16 cellular contexts compared by ENCODE assay signal in the genomic region with DNA sequence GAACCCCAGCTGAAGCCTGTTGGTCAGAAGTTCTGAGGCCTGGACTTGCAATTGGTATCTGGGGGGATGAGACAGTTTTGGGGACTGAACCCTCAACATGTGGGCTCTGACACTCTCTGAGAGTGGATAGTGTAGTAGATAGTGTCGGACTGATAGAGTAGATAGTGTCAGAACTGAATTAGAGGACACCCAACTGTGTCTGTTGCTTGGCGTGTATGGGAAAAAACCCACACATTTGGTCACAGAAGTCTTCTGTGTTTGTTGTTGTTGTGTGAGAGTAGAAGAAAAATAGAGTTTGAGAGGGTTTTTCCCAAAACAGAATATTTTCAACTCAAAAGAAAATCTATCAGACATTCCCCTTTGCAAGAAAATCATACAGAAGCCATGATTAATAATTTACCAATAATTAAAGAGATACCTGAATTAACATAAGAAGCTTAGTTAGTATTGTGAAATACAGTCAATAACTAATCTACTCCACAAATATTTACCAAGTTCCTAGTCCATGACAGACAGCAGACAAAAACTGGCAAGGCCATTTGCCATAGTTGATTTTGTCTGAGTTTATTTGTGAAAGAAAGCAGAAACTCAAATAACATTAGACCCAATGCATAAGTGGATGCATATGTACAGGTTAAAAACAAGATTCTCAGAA.
"Had no signal": no experiment of that assay in that cellular context is flagged by ENCODE, and none has a peak within 500 bp of the region (broad histone marks: within the 10 kb centered on the region; RNA-seq: fewer than 3 reads in every experiment).

No MANE protein-coding gene starts in this region.

- H3K4me1 Mint-ChIP-seq: memory B cell had no signal

- H3K36me3 Mint-ChIP-seq: memory B cell; natural killer cell treated with Interleukin-12 subunit alpha and Interleukin-12 subunit beta and Interleukin-15 and Interleukin-18, amount 100 ng/mL, for 72 hours had no signal

- H3K4me1 ChIP-seq: colonic mucosa, heart left ventricle, left lung, lower lobe of right lung, right atrium auricular region had no signal

- FAIRE-seq: frontal cortex, small intestine had no signal

- H3K27ac ChIP-seq: colonic mucosa, heart left ventricle, left lung, lower lobe of right lung, right atrium auricular region had no signal

- H3K27me3 ChIP-seq: colonic mucosa, heart left ventricle, left lung, right atrium auricular region had no signal

- H3K4me3 Mint-ChIP-seq: memory B cell; natural killer cell treated with Interleukin-12 subunit alpha and Interleukin-12 subunit beta and Interleukin-15 and Interleukin-18, amount 100 ng/mL, for 72 hours had no signal

- ATAC-seq: heart left ventricle; left lung; lower lobe of right lung; natural killer cell treated with Interleukin-12 subunit alpha and Interleukin-12 subunit beta and Interleukin-15 and Interleukin-18, amount 100 ng/mL, for 72 hours had no signal

- H3K9me3 Mint-ChIP-seq: natural killer cell treated with Interleukin-12 subunit alpha and Interleukin-12 subunit beta and Interleukin-15 and Interleukin-18, amount 100 ng/mL, for 72 hours had no signal

- H3K27me3 Mint-ChIP-seq: memory B cell had no signal

- H3K27ac Mint-ChIP-seq: memory B cell; natural killer cell treated with Interleukin-12 subunit alpha and Interleukin-12 subunit beta and Interleukin-15 and Interleukin-18, amount 100 ng/mL, for 72 hours had no signal

- H3K9me3 ChIP-seq: colonic mucosa, heart left ventricle, left lung, lower lobe of right lung, right atrium auricular region had no signal

- DNase-seq: colonic mucosa; dermis blood vessel endothelial cell; heart left ventricle; islet precursor cell; left lung; lower lobe of right lung; midbrain; occipital lobe; small intestine; stimulated activated CD4-positive, alpha-beta T cell treated with anti-CD3 and anti-CD28 coated beads, Interleukin-12 subunit alpha, Interleukin-12 subunit beta, amount 100 ng/mL, for 4 hours; stimulated activated naive CD4-positive, alpha-beta T cell; trophoblast cell had no signal

- H3K36me3 ChIP-seq: colonic mucosa, heart left ventricle, left lung, lower lobe of right lung, right atrium auricular region had no signal

- H3K4me3 ChIP-seq: colonic mucosa, heart left ventricle, left lung, lower lobe of right lung, right atrium auricular region had no signal
